Comparison of ENCODE assay signal across 9 cellular contexts in genomic region chr6:134035823-134036296, GRCh38. TPM values are rescaled to one million over a fixed set of nuclear protein-coding genes. Genes with fewer than 3 reads are reported as not detected.
A peak's percentile ranks its signal among the peaks of the same experiment; 100 is the strongest.
DNase-seq lines count a peak whose midpoint lies in the region; ATAC-seq and TF ChIP-seq lines count a peak whose summit lies in the region.
"Had no signal": no experiment of that assay in that cellular context is flagged by ENCODE, and none has a peak within 500 bp of the region (broad histone marks: within the 10 kb centered on the region; RNA-seq: fewer than 3 reads in every experiment).

No MANE protein-coding gene starts in this region.

- H3K9me3 ChIP-seq in mammary epithelial cell (replicated peaks; ENCODE audit: insufficient read depth, low read length) (no peaks in the 10 kb centered on the region), psoas muscle (no peaks in the 10 kb centered on the region)

- H3K9ac ChIP-seq in mammary epithelial cell (ENCODE audit: insufficient read depth, low read length): peak overlapping the region; percentile 92

- H3K27ac ChIP-seq in GM23338 (ENCODE audit: low read depth) (no peak overlapping the region), mammary epithelial cell (ENCODE audit: insufficient read depth, low read depth, low read length) (peak overlapping the region; percentile 99), psoas muscle (no peak overlapping the region)

- H3K4me3 Mint-ChIP-seq in GM23338: no peak overlapping the region; the same call in 2 of the 3 replicates
- H3K4me3 Mint-ChIP-seq: naive B cell had no signal

- no peaks in the 10 kb centered on the region for H3K36me3 ChIP-seq in GM23338 (ENCODE audit: insufficient read depth)
- H3K36me3 ChIP-seq in mammary epithelial cell (ENCODE audit: insufficient read depth, low read length): no peaks in the 10 kb centered on the region
- no peaks in the 10 kb centered on the region for H3K36me3 ChIP-seq in psoas muscle (ENCODE audit: insufficient read depth in 1 of 2, low read depth in 1 of 2)

- H3K9me2 ChIP-seq in GM23338 (ENCODE audit: insufficient read depth): no peaks in the 10 kb centered on the region; the same call in 1 of the 2 replicates

- no peak overlapping the region for H2AFZ ChIP-seq in GM23338
- H2AFZ ChIP-seq in mammary epithelial cell (ENCODE audit: low read depth, low read length): no peak overlapping the region

- in situ Hi-C loops in mammary epithelial cell (cut with MboI; ENCODE audit: low sequenced_read_pairs in 2 of 2): no loop called here

- no peak overlapping the region; the same call in 1 of the 2 replicates for H3K27ac Mint-ChIP-seq in GM23338

- H3K9me3 Mint-ChIP-seq in GM23338: no peaks in the 10 kb centered on the region
- H3K9me3 Mint-ChIP-seq: naive B cell had no signal

- intact Hi-C loops in mammary epithelial cell (cut with micrococcal nuclease) (loop anchor here (1.0 kb wide), 1 partner anchor 21 kb away; no protein-coding TSS in a partner anchor), psoas muscle (cut with DNase I) (no loop called here)

- no peaks in the 10 kb centered on the region for H3K27me3 ChIP-seq in GM23338 (ENCODE audit: insufficient read depth)
- H3K27me3 ChIP-seq in mammary epithelial cell (ENCODE audit: insufficient read depth, low read length): no peaks in the 10 kb centered on the region
- H3K27me3 ChIP-seq in psoas muscle (ENCODE audit: insufficient read depth in 3 of 3, low read length in 2 of 3): no peaks in the 10 kb centered on the region

- H3K36me3 Mint-ChIP-seq in GM23338 (ENCODE audit: low read depth): peaks cover 3% of the 10 kb centered on the region; the same call in 2 of the 3 replicates
- H3K36me3 Mint-ChIP-seq: naive B cell had no signal

- H3K79me2 ChIP-seq in GM23338 (replicated peaks; ENCODE audit: insufficient read depth) (no peaks in the 10 kb centered on the region), mammary epithelial cell (ENCODE audit: insufficient read depth, low read length) (no peaks in the 10 kb centered on the region)

- no peaks in the 10 kb centered on the region for H4K20me1 ChIP-seq in GM23338 (replicated peaks; ENCODE audit: insufficient read depth)
- no peaks in the 10 kb centered on the region for H4K20me1 ChIP-seq in mammary epithelial cell (ENCODE audit: insufficient read depth, low read length)

- CTCF ChIA-PET in mammary epithelial cell (lab: Charles Lee; ENCODE audit: low non-redundant PET): no interaction called here

- H3K27me3 Mint-ChIP-seq in GM23338 (ENCODE audit: insufficient read depth, low read depth, poor library complexity): peaks cover 1% of the 10 kb centered on the region

- TF ChIP-seq CTCF in GM23338 (conservative IDR thresholded peaks at IDR 0.05; ENCODE audit: low read depth in 2 of 2): no peak
- TF ChIP-seq CTCF in mammary epithelial cell (conservative IDR thresholded peaks at IDR 0.05 in 1 of 2, IDR thresholded peaks at IDR 0.05 in 1 of 2; ENCODE audit: extremely low read depth in 1 of 2, insufficient read depth in 1 of 2, low read depth in 1 of 2, low read length in 2 of 2): no peak
- no peak for TF ChIP-seq CTCF in psoas muscle (IDR thresholded peaks at IDR 0.05)

- ATAC-seq in GM23338 (peak; percentile 40; the same call in 2 of the 3 replicates), psoas muscle (peak; percentile 53 to 64 (median 64)), HG02642 (IDR thresholded peaks at IDR 0.05; ENCODE audit: poor library complexity, unreplicated experiment) (no peak), GM21390 (IDR thresholded peaks at IDR 0.05; ENCODE audit: unreplicated experiment) (no peak)

- H3K4me2 ChIP-seq in GM23338: no peak overlapping the region
- H3K4me2 ChIP-seq in mammary epithelial cell (ENCODE audit: insufficient read depth, low read depth, low read length): peak overlapping the region; percentile 81

- DNase-seq in AG20443 (ENCODE audit: low spot score) (peak; percentile 47), GM23338 (ENCODE audit: low spot score) (no peak), NCI-H2227 (lab: John Stamatoyannopoulos, UW; ENCODE audit: unreplicated experiment) (peak; percentile 35), mammary epithelial cell (peak; percentile 98), psoas muscle (no peak)
- no peak for DNase-seq in activated CD8-positive, alpha-beta memory T cell treated with anti-CD3 and anti-CD28 coated beads for 24 hours
- DNase-seq: naive B cell had no signal

- H3F3A ChIP-seq in GM23338 (replicated peaks; ENCODE audit: low read depth): no peaks in the 10 kb centered on the region

- BruUV-seq in mammary epithelial cell (replicated peaks; lab: Mats Ljungman, UMichigan): no TSS peak

- dilution Hi-C loops in mammary epithelial cell (cut with HindIII; ENCODE audit: low sequenced_read_pairs): no loop called here

- H3K4me1 Mint-ChIP-seq in GM23338: peaks cover 18% of the 10 kb centered on the region
- H3K4me1 Mint-ChIP-seq: naive B cell had no signal

- H3K4me3 ChIP-seq in GM23338 (no peak overlapping the region), mammary epithelial cell (replicated peaks in 1 of 3; ENCODE audit: insufficient read depth in 1 of 3, low read depth in 2 of 3, low read length in 3 of 3) (no peak overlapping the region), psoas muscle (no peak overlapping the region)

- H3K4me1 ChIP-seq in GM23338 (ENCODE audit: insufficient read depth) (peaks cover under 1% of the 10 kb centered on the region), mammary epithelial cell (ENCODE audit: insufficient read depth, low read length) (peaks cover 37% of the 10 kb centered on the region), psoas muscle (no peaks in the 10 kb centered on the region)

- 0% methylated on average over 3 of the region's 3 CpGs for WGBS in mammary epithelial cell (ENCODE audit: low coverage, missing lambda C conversion rate)
- 64 to 68% (median 66%) methylated on average over 3 of the region's 3 CpGs for WGBS in psoas muscle, 3 donors

TF ChIP-seq in GM23338, 12 proteins besides CTCF, POLR2A, EP300 and RAD21:
- TF ChIP-seq REST (IDR thresholded peaks at IDR 0.05; ENCODE audit: unreplicated experiment) (no peak), NANOG (IDR thresholded peaks at IDR 0.05; ENCODE audit: borderline replicate concordance) (no peak), JUNB (IDR thresholded peaks at IDR 0.05; ENCODE audit: unreplicated experiment) (no peak), POLR2AphosphoS5 (IDR thresholded peaks at IDR 0.05; ENCODE audit: low read depth) (no peak), ZNF114 (CRISPR knock-in tag; IDR thresholded peaks at IDR 0.05) (no peak), STAT1 (IDR thresholded peaks at IDR 0.05; ENCODE audit: unreplicated experiment) (no peak), CREB1 (CRISPR knock-in tag; IDR thresholded peaks at IDR 0.05; ENCODE audit: low read depth) (no peak)

RNA-seq across cellular contexts. Expression of gene SLC2A12, which starts 16.6 kb away (rescaled TPM):
- total RNA-seq in GM23338 (2014; rRNA removed; shearing (Covaris generic)): 4.8 and 4.9 TPM in 2 replicates
- polyA plus RNA-seq in GM23338 (2016; fragmentation: Nextera tagmentation; extraction: Ambion mirVana) (2.8 and 2.9 TPM in 2 replicates), mammary epithelial cell (1.3 TPM), psoas muscle (1 to 10 TPM in 2 of 3 donors, under 1 TPM in 1; 0.13 to 3.4 (median 1.9) TPM)
- total RNA-seq in mammary epithelial cell (10 to 100 TPM in 1 of 2 donors, 1 to 10 TPM in 1; 1.4 to 11.5 TPM), psoas muscle (1 to 10 TPM; 3.1 to 5.4 (median 4.2) TPM)
- polyA minus RNA-seq in mammary epithelial cell: 1.3 TPM

Comparison
In these comparisons a context has a peak if more than half of its experiments do, and no peak if none do; other contexts are left out.
1. DNase-seq: peak in AG20443 (single experiment), NCI-H2227 (single experiment) and mammary epithelial cell (single experiment); none in GM23338 (single experiment), psoas muscle (0 of 2) and activated CD8-positive, alpha-beta memory T cell treated with anti-CD3 and anti-CD28 coated beads for 24 hours (single experiment).
2. ATAC-seq: peak in GM23338 (single experiment) and psoas muscle (4 of 4); none in HG02642 (single experiment) and GM21390 (single experiment).